1 cellular context compared by ENCODE assay signal in the genomic region with DNA sequence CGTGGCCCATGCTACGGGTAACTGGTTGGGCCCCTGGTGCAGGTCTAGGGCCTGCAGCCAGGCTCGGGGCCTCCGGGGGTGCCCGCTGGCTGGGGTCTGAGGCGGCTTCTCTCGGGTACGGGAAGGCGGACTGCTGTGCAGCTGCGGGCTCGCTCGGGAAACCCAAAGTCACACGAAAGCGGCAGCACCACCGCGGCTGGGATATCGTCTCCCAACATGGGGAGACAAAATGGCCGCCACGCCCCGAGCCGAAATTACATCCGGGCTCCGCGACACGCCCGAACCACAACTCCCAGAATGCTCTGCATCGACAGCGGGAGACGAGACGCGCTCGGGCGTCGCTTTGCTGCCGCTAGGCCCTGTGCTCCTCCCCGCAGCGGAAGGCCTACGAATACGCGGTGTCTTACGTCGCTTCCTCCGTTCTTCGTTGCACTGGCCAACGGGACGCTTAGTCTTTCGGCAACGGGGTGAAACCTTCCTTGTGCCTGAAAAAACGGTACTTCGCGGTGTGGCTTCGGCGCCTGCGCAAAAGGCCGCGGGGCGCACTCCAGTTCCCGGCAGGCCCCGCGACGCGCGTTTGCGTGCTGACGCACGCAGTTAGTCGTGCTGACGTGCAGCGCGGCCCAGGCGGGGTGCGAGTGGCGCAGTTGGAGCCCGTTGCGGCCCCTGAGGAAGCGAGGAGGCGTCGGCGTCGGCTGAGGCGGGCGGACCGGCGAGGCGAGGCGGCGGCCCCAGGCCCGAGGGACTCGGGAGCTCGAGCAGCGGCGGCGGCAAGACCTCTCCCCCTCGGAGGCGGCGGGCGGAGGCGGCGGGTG.
TF ChIP-seq lines count a peak whose summit lies in the region.

A gene (plus strand): TSS at position 604 of the 815 bp plus-strand sequence. CDS start 3,727 bp downstream, outside the sequence.

TF ChIP-seq in HepG2, 621 proteins besides CTCF, POLR2A, EP300 and RAD21 (continued from another document):
- TF ChIP-seq, protein P1, sequence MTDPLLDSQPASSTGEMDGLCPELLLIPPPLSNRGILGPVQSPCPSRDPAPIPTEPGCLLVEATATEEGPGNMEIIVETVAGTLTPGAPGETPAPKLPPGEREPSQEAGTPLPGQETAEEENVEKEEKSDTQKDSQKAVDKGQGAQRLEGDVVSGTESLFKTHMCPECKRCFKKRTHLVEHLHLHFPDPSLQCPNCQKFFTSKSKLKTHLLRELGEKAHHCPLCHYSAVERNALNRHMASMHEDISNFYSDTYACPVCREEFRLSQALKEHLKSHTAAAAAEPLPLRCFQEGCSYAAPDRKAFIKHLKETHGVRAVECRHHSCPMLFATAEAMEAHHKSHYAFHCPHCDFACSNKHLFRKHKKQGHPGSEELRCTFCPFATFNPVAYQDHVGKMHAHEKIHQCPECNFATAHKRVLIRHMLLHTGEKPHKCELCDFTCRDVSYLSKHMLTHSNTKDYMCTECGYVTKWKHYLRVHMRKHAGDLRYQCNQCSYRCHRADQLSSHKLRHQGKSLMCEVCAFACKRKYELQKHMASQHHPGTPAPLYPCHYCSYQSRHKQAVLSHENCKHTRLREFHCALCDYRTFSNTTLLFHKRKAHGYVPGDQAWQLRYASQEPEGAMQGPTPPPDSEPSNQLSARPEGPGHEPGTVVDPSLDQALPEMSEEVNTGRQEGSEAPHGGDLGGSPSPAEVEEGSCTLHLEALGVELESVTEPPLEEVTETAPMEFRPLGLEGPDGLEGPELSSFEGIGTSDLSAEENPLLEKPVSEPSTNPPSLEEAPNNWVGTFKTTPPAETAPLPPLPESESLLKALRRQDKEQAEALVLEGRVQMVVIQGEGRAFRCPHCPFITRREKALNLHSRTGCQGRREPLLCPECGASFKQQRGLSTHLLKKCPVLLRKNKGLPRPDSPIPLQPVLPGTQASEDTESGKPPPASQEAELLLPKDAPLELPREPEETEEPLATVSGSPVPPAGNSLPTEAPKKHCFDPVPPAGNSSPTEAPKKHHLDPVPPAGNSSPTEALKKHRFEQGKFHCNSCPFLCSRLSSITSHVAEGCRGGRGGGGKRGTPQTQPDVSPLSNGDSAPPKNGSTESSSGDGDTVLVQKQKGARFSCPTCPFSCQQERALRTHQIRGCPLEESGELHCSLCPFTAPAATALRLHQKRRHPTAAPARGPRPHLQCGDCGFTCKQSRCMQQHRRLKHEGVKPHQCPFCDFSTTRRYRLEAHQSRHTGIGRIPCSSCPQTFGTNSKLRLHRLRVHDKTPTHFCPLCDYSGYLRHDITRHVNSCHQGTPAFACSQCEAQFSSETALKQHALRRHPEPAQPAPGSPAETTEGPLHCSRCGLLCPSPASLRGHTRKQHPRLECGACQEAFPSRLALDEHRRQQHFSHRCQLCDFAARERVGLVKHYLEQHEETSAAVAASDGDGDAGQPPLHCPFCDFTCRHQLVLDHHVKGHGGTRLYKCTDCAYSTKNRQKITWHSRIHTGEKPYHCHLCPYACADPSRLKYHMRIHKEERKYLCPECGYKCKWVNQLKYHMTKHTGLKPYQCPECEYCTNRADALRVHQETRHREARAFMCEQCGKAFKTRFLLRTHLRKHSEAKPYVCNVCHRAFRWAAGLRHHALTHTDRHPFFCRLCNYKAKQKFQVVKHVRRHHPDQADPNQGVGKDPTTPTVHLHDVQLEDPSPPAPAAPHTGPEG (CRISPR knock-in tag; IDR thresholded peaks at IDR 0.05) = peak; percentile 81; the same call in 1 of the 2 replicates
- TF ChIP-seq KLF13 (CRISPR knock-in tag; IDR thresholded peaks at IDR 0.05) (no peak), NFKBIZ (CRISPR knock-in tag; IDR thresholded peaks at IDR 0.05) (peak; percentile 56), MAFK (conservative IDR thresholded peaks at IDR 0.05 in 1 of 2, IDR thresholded peaks at IDR 0.05 in 1 of 2; ENCODE audit: low read length in 2 of 2) (peak; percentile 76 to 82), MAZ (IDR thresholded peaks at IDR 0.05; ENCODE audit: borderline replicate concordance, low read depth, low read length) (0 out of 2 replicates have a peak, but pooled peaks have one; percentile 7), MAZ (CRISPR knock-in tag; IDR thresholded peaks at IDR 0.05; ENCODE audit: low read depth) (peak; percentile 92; the same call in 1 of the 2 replicates), ZNF34 (CRISPR knock-in tag; IDR thresholded peaks at IDR 0.05; ENCODE audit: borderline replicate concordance) (peak; percentile 66; the same call in 1 of the 2 replicates), ATF7 (IDR thresholded peaks at IDR 0.05) (no peak), ATF7 (CRISPR knock-in tag; IDR thresholded peaks at IDR 0.05) (peak; percentile 63; the same call in 1 of the 2 replicates), ZMYM3 (CRISPR knock-in tag; IDR thresholded peaks at IDR 0.05) (peak; percentile 47; the same call in 1 of the 2 replicates), ZNF274 (CRISPR knock-in tag; IDR thresholded peaks at IDR 0.05) (0 out of 2 replicates have a peak, but pooled peaks have one; percentile 30), GLI4 (CRISPR knock-in tag; IDR thresholded peaks at IDR 0.05; ENCODE audit: borderline replicate concordance) (peak; percentile 80; the same call in 1 of the 2 replicates), ZNF558 (CRISPR knock-in tag; IDR thresholded peaks at IDR 0.05; ENCODE audit: borderline replicate concordance) (peak; percentile 54; the same call in 1 of the 2 replicates), ZNF607 (CRISPR knock-in tag; IDR thresholded peaks at IDR 0.05; ENCODE audit: borderline replicate concordance) (peak; percentile 86), ZFY (CRISPR knock-in tag; IDR thresholded peaks at IDR 0.05) (peak; percentile 100), AGO2 (optimal IDR thresholded peaks at IDR 0.05; ENCODE audit: low read depth, low read length) (peak; percentile 90)
- TF ChIP-seq, protein P2, sequence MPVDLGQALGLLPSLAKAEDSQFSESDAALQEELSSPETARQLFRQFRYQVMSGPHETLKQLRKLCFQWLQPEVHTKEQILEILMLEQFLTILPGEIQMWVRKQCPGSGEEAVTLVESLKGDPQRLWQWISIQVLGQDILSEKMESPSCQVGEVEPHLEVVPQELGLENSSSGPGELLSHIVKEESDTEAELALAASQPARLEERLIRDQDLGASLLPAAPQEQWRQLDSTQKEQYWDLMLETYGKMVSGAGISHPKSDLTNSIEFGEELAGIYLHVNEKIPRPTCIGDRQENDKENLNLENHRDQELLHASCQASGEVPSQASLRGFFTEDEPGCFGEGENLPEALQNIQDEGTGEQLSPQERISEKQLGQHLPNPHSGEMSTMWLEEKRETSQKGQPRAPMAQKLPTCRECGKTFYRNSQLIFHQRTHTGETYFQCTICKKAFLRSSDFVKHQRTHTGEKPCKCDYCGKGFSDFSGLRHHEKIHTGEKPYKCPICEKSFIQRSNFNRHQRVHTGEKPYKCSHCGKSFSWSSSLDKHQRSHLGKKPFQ (CRISPR knock-in tag; IDR thresholded peaks at IDR 0.05; ENCODE audit: insufficient replicate concordance) = peak; percentile 78
- TF ChIP-seq, protein P3, sequence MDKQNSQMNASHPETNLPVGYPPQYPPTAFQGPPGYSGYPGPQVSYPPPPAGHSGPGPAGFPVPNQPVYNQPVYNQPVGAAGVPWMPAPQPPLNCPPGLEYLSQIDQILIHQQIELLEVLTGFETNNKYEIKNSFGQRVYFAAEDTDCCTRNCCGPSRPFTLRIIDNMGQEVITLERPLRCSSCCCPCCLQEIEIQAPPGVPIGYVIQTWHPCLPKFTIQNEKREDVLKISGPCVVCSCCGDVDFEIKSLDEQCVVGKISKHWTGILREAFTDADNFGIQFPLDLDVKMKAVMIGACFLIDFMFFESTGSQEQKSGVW (CRISPR knock-in tag; IDR thresholded peaks at IDR 0.05; ENCODE audit: borderline replicate concordance) = peak; percentile 62; the same call in 1 of the 2 replicates
- TF ChIP-seq, protein P4, sequence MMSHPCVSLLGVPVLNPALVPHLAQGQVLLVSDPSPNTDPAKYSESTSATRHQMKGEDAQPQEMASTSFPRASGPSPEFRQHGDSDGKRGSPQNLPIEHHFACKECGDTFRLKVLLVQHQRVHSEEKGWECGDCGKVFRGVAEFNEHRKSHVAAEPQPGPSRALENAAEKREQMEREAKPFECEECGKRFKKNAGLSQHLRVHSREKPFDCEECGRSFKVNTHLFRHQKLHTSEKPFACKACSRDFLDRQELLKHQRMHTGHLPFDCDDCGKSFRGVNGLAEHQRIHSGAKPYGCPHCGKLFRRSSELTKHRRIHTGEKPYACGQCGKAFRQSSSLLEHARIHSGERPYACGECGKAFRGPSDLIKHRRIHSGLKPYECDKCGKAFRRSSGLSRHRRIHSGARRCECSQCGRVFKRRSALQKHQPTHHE (CRISPR knock-in tag; IDR thresholded peaks at IDR 0.05; ENCODE audit: borderline replicate concordance) = peak; percentile 91
TF ChIP-seq in HepG2: peak in this region for 330.
